In genomic region chr20:46215913-46216707, GRCh38 we compare ENCODE assay signal across 10 cellular contexts.
A peak's percentile ranks its signal among the peaks of the same experiment; 100 is the strongest.
DNase-seq lines count a peak whose midpoint lies in the region; ATAC-seq and TF ChIP-seq lines count a peak whose summit lies in the region.
"Had no signal": no experiment of that assay in that cellular context is flagged by ENCODE, and none has a peak within 500 bp of the region (broad histone marks: within the 10 kb centered on the region; RNA-seq: fewer than 3 reads in every experiment).

No MANE protein-coding gene starts in this region.

- POLR2A ChIA-PET in HEK293 (lab: Yijun Ruan, JAX), result interaction anchor here (0.6 to 1.4 kb wide), 6 partner anchors 8 to 40 kb away, joined by 3 to 9 read pairs (median 4); no protein-coding TSS in a partner anchor
- POLR2A ChIA-PET in activated CD4-positive, alpha-beta memory T cell treated with anti-CD3 and anti-CD28 coated beads for 36 hours (lab: Charles Lee), result no interaction called here

- ATAC-seq in HG03196 (IDR thresholded peaks at IDR 0.05; ENCODE audit: unreplicated experiment) (no peak), GM21825 (IDR thresholded peaks at IDR 0.05; ENCODE audit: unreplicated experiment) (no peak)
- no peak for ATAC-seq in stimulated activated naive B cell treated with anti-CD40 and anti-IgM and Interleukin-4, amounts not matched to agents 10 μg/mL and 1 μg/mL and 100 μg/mL, for 72 hours (replicated peaks)

- no peaks in the 10 kb centered on the region; the same call in 1 of the 2 replicates for H3K4me1 ChIP-seq in HEK293 (ENCODE audit: control insufficient read depth, insufficient read depth, low read length)

- H3K4me3 ChIP-seq in HEK293 (ENCODE audit: low read depth, low read length) (no peak overlapping the region), retinal pigment epithelial cell (ENCODE audit: low read length) (no peak overlapping the region)
- H3K4me3 ChIP-seq: thoracic aorta had no signal

- no peak overlapping the region for H3K27ac Mint-ChIP-seq in activated CD4-positive, alpha-beta memory T cell treated with anti-CD3 and anti-CD28 coated beads for 36 hours
- no peak overlapping the region for H3K27ac Mint-ChIP-seq in stimulated activated naive B cell treated with anti-CD40 and anti-IgM and Interleukin-4, amounts not matched to agents 10 μg/mL and 1 μg/mL and 100 μg/mL, for 72 hours

- no peaks in the 10 kb centered on the region for H3K4me1 Mint-ChIP-seq in activated CD4-positive, alpha-beta memory T cell treated with anti-CD3 and anti-CD28 coated beads for 36 hours (ENCODE audit: low read depth)
- H3K4me1 Mint-ChIP-seq in stimulated activated naive B cell treated with anti-CD40 and anti-IgM and Interleukin-4, amounts not matched to agents 10 μg/mL and 1 μg/mL and 100 μg/mL, for 72 hours, result no peaks in the 10 kb centered on the region

- H3K36me3 Mint-ChIP-seq in activated CD4-positive, alpha-beta memory T cell treated with anti-CD3 and anti-CD28 coated beads for 36 hours, result no peaks in the 10 kb centered on the region
- no peaks in the 10 kb centered on the region for H3K36me3 Mint-ChIP-seq in stimulated activated naive B cell treated with anti-CD40 and anti-IgM and Interleukin-4, amounts not matched to agents 10 μg/mL and 1 μg/mL and 100 μg/mL, for 72 hours
- H3K36me3 Mint-ChIP-seq: activated naive CD4-positive, alpha-beta T cell treated with anti-CD3 and anti-CD28 coated beads, Interleukin-2, amount 50 U/mL, for 72 hours had no signal

- H3K36me3 ChIP-seq in HEK293 (ENCODE audit: control insufficient read depth in 2 of 2, insufficient read depth in 1 of 2, low read length in 2 of 2), result no peaks in the 10 kb centered on the region
- H3K36me3 ChIP-seq: thoracic aorta had no signal

- intact Hi-C loops in activated CD4-positive, alpha-beta memory T cell treated with anti-CD3 and anti-CD28 coated beads for 36 hours (cut with micrococcal nuclease), result no loop called here

- no peaks in the 10 kb centered on the region for H3K9me3 Mint-ChIP-seq in activated CD4-positive, alpha-beta memory T cell treated with anti-CD3 and anti-CD28 coated beads for 36 hours
- no peaks in the 10 kb centered on the region for H3K9me3 Mint-ChIP-seq in stimulated activated naive B cell treated with anti-CD40 and anti-IgM and Interleukin-4, amounts not matched to agents 10 μg/mL and 1 μg/mL and 100 μg/mL, for 72 hours
- H3K9me3 Mint-ChIP-seq: activated naive CD4-positive, alpha-beta T cell treated with anti-CD3 and anti-CD28 coated beads, Interleukin-2, amount 50 U/mL, for 72 hours had no signal

- H3K9me3 ChIP-seq in HEK293 (ENCODE audit: control insufficient read depth, insufficient read depth, low read depth, low read length), result no peaks in the 10 kb centered on the region
- H3K9me3 ChIP-seq: thoracic aorta had no signal

- peak; percentile 69 for DNase-seq in SK-N-DZ (ENCODE audit: low spot score)
- peak; percentile 77 for DNase-seq in glomerular visceral epithelial cell (ENCODE audit: extremely low spot score)
- DNase-seq in retinal pigment epithelial cell (ENCODE audit: low read depth), result peak; percentile 46
- DNase-seq in activated CD4-positive, alpha-beta memory T cell treated with anti-CD3 and anti-CD28 coated beads for 36 hours, result no peak
- no peak for DNase-seq in stimulated activated naive B cell treated with anti-CD40 and anti-IgM and Interleukin-4, amounts not matched to agents 10 μg/mL and 1 μg/mL and 100 μg/mL, for 72 hours

- no peak overlapping the region for H3K4me3 Mint-ChIP-seq in activated CD4-positive, alpha-beta memory T cell treated with anti-CD3 and anti-CD28 coated beads for 36 hours
- no peak overlapping the region for H3K4me3 Mint-ChIP-seq in stimulated activated naive B cell treated with anti-CD40 and anti-IgM and Interleukin-4, amounts not matched to agents 10 μg/mL and 1 μg/mL and 100 μg/mL, for 72 hours

- H3K27ac ChIP-seq in HEK293 (ENCODE audit: extremely low read depth, low read depth, low read length), result no peak overlapping the region

- TF ChIP-seq CTCF in HEK293 (tag by site-specific recombination; IDR thresholded peaks at IDR 0.05) (no peak), retinal pigment epithelial cell (conservative IDR thresholded peaks at IDR 0.05; ENCODE audit: low read depth, low read length) (no peak)

- CTCF ChIA-PET in HEK293 (lab: Yijun Ruan, JAX), result interaction anchor here (0.5 to 1.8 kb wide), 4 partner anchors 8 to 202 kb away, joined by 3 to 5 read pairs (median 4); no protein-coding TSS in a partner anchor
- CTCF ChIA-PET in activated CD4-positive, alpha-beta memory T cell treated with anti-CD3 and anti-CD28 coated beads for 36 hours (lab: Charles Lee), result no interaction called here

- H3K27me3 Mint-ChIP-seq in activated CD4-positive, alpha-beta memory T cell treated with anti-CD3 and anti-CD28 coated beads for 36 hours, result peaks cover 8% of the 10 kb centered on the region
- H3K27me3 Mint-ChIP-seq in stimulated activated naive B cell treated with anti-CD40 and anti-IgM and Interleukin-4, amounts not matched to agents 10 μg/mL and 1 μg/mL and 100 μg/mL, for 72 hours, result peaks cover 36 to 39% of the 10 kb centered on the region in 2 donors

TF ChIP-seq in HEK293, 187 proteins besides CTCF, POLR2A, EP300 and RAD21 (continues in another document):
- TF ChIP-seq ZBTB10 (tag by site-specific recombination; IDR thresholded peaks at IDR 0.05) (peak; percentile 94), ZNF211 (tag by site-specific recombination; IDR thresholded peaks at IDR 0.05; ENCODE audit: low read depth) (no peak), ZNF560 (tag by site-specific recombination; IDR thresholded peaks at IDR 0.05; ENCODE audit: borderline replicate concordance) (no peak), ZNF600 (tag by site-specific recombination; IDR thresholded peaks at IDR 0.05) (peak; percentile 96), ZNF785 (tag by site-specific recombination; IDR thresholded peaks at IDR 0.05) (no peak), ZNF585B (tag by site-specific recombination; IDR thresholded peaks at IDR 0.05) (no peak), SCRT2 (tag by site-specific recombination; IDR thresholded peaks at IDR 0.05) (peak; percentile 58), ZEB2 (tag by site-specific recombination; IDR thresholded peaks at IDR 0.05) (peak; percentile 93), WT1 (tag by site-specific recombination; IDR thresholded peaks at IDR 0.05) (0 out of 2 replicates have a peak, but pooled peaks have one; percentile 27), ZNF473 (tag by site-specific recombination; IDR thresholded peaks at IDR 0.05) (no peak), OSR2 (tag by site-specific recombination; IDR thresholded peaks at IDR 0.05) (peak; percentile 86), ZNF529 (tag by site-specific recombination; IDR thresholded peaks at IDR 0.05; ENCODE audit: insufficient replicate concordance) (no peak), ZNF501 (tag by site-specific recombination; IDR thresholded peaks at IDR 0.05) (no peak)
- TF ChIP-seq, protein P1, sequence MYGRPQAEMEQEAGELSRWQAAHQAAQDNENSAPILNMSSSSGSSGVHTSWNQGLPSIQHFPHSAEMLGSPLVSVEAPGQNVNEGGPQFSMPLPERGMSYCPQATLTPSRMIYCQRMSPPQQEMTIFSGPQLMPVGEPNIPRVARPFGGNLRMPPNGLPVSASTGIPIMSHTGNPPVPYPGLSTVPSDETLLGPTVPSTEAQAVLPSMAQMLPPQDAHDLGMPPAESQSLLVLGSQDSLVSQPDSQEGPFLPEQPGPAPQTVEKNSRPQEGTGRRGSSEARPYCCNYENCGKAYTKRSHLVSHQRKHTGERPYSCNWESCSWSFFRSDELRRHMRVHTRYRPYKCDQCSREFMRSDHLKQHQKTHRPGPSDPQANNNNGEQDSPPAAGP (tag by site-specific recombination; IDR thresholded peaks at IDR 0.05), result peak; percentile 88

Comparison
In these comparisons a context has a peak if more than half of its experiments do, and no peak if none do; other contexts are left out.
1. DNase-seq: peak in SK-N-DZ (single experiment), glomerular visceral epithelial cell (single experiment) and retinal pigment epithelial cell (single experiment); none in activated CD4-positive, alpha-beta memory T cell treated with anti-CD3 and anti-CD28 coated beads for 36 hours (single experiment) and stimulated activated naive B cell treated with anti-CD40 and anti-IgM and Interleukin-4, amounts not matched to agents 10 μg/mL and 1 μg/mL and 100 μg/mL, for 72 hours (single experiment).